Comparison of ENCODE assay signal across 1 cellular context in genomic region chr11:109859325-109859724, GRCh38.
TF ChIP-seq lines count a peak whose summit lies in the region.

No MANE protein-coding gene starts in this region.

TF ChIP-seq in SK-N-SH, 30 proteins besides CTCF, POLR2A, EP300 and RAD21 (continued from another document):
- TF ChIP-seq REST (IDR thresholded peaks at IDR 0.05; ENCODE audit: low read depth, low read length) = no peak
- TF ChIP-seq USF1 (IDR thresholded peaks at IDR 0.05; ENCODE audit: borderline replicate concordance, low read depth) = no peak
- no peak for TF ChIP-seq TEAD4 (IDR thresholded peaks at IDR 0.05; ENCODE audit: borderline replicate concordance, insufficient read depth)
- no peak for TF ChIP-seq JUND (IDR thresholded peaks at IDR 0.05)
- no peak for TF ChIP-seq SMC3 (IDR thresholded peaks at IDR 0.05; ENCODE audit: low read depth, low read length)
